Comparison of ENCODE assay signal across 8 cellular contexts in genomic region chr10:103367782-103368518, GRCh38. TPM values are rescaled to one million over a fixed set of nuclear protein-coding genes. Genes with fewer than 3 reads are reported as not detected.
DNase-seq lines count a peak whose midpoint lies in the region; ATAC-seq and TF ChIP-seq lines count a peak whose summit lies in the region.

TAF5 (plus strand) TSS chr10:103367976; CDS start chr10:103367990, 14 bp downstream.

- 0 to 1% methylated on average over 74 to 81 of the region's 81 CpGs for WGBS in heart right ventricle, 2 donors
- WGBS in upper lobe of left lung, 2 donors: 0% methylated on average over 39 to 58 of the region's 81 CpGs

- peak; percentile 21 to 98 (median 62) for TF ChIP-seq POLR2A in upper lobe of left lung (IDR thresholded peaks at IDR 0.05)

- H3K27ac Mint-ChIP-seq in T-helper 1 cell treated with Interleukin-12 subunit alpha and Interleukin-12 subunit beta and Interleukin-4 antibody, amounts not matched to agents 30 μg/mL and 1 μg/mL, for 36 hours: peak within 1 kb of the TSS; percentile 92

- peaks cover 18% of the 10 kb centered on the region for H3K4me1 Mint-ChIP-seq in T-helper 1 cell treated with Interleukin-12 subunit alpha and Interleukin-12 subunit beta and Interleukin-4 antibody, amounts not matched to agents 30 μg/mL and 1 μg/mL, for 36 hours (ENCODE audit: low read depth)

- peak within 1 kb of the TSS; percentile 82 to 98 (median 91) for H3K4me3 ChIP-seq in heart right ventricle
- H3K4me3 ChIP-seq in upper lobe of left lung: peak within 1 kb of the TSS; percentile 87 to 100 (median 98)

- no peaks in the 10 kb centered on the region for H3K27me3 Mint-ChIP-seq in T-helper 1 cell treated with Interleukin-12 subunit alpha and Interleukin-12 subunit beta and Interleukin-4 antibody, amounts not matched to agents 30 μg/mL and 1 μg/mL, for 36 hours (ENCODE audit: low read depth)

- intact Hi-C loops in heart right ventricle (cut with DNase I): no loop called here
- intact Hi-C loops in posterior cingulate gyrus (cut with DNase I): loop anchor here (1.0 kb wide), 1 partner anchor 18 kb away; no protein-coding TSS in a partner anchor

- H3K9me3 ChIP-seq in heart right ventricle (no peaks in the 10 kb centered on the region), upper lobe of left lung (no peaks in the 10 kb centered on the region)

- peak; percentile 87 for DNase-seq in NCI-H1694 (lab: John Stamatoyannopoulos, UW)
- peak; percentile 89 for DNase-seq in amniotic stem cell (lab: John Stamatoyannopoulos, UW)
- peak; percentile 89 to 95 for DNase-seq in heart right ventricle
- DNase-seq in posterior cingulate gyrus: peak; percentile 85 to 98 (median 90)
- DNase-seq in upper lobe of left lung: peak; percentile 93 to 95

- peaks cover 0 to 6% (median 0%) of the 10 kb centered on the region in 9 donors for H3K36me3 ChIP-seq in heart right ventricle
- peaks cover 0 to under 1% (median 0%) of the 10 kb centered on the region in 4 donors for H3K36me3 ChIP-seq in upper lobe of left lung

- H3K4me3 Mint-ChIP-seq in T-helper 1 cell treated with Interleukin-12 subunit alpha and Interleukin-12 subunit beta and Interleukin-4 antibody, amounts not matched to agents 30 μg/mL and 1 μg/mL, for 36 hours: peak within 1 kb of the TSS; percentile 97

- H3K9me3 Mint-ChIP-seq in T-helper 1 cell treated with Interleukin-12 subunit alpha and Interleukin-12 subunit beta and Interleukin-4 antibody, amounts not matched to agents 30 μg/mL and 1 μg/mL, for 36 hours: no peaks in the 10 kb centered on the region

- H3K36me3 Mint-ChIP-seq in T-helper 1 cell treated with Interleukin-12 subunit alpha and Interleukin-12 subunit beta and Interleukin-4 antibody, amounts not matched to agents 30 μg/mL and 1 μg/mL, for 36 hours (ENCODE audit: low read depth): peaks cover 2% of the 10 kb centered on the region

- H3K27ac ChIP-seq in heart right ventricle (peak within 1 kb of the TSS; percentile 65 to 93 (median 90)), upper lobe of left lung (peak within 1 kb of the TSS; percentile 87 to 93 (median 90))

- peak; percentile 60 for ATAC-seq in GM18498 (IDR thresholded peaks at IDR 0.05; ENCODE audit: unreplicated experiment)
- peak; percentile 62 for ATAC-seq in HG02885 (IDR thresholded peaks at IDR 0.05; ENCODE audit: poor library complexity, unreplicated experiment)
- peak; percentile 81 to 93 (median 87) for ATAC-seq in heart right ventricle
- peak; percentile 94 to 97 for ATAC-seq in upper lobe of left lung (ENCODE audit: low FRiP score in 2 of 2)

- TF ChIP-seq EP300 in upper lobe of left lung (IDR thresholded peaks at IDR 0.05): no peak

- H3K4me1 ChIP-seq in heart right ventricle: peaks cover 0 to 24% (median 13%) of the 10 kb centered on the region in 9 donors
- peaks cover 6 to 19% (median 14%) of the 10 kb centered on the region in 4 donors for H3K4me1 ChIP-seq in upper lobe of left lung

- peak in 2 of 9 donors; percentile 11 to 13 for TF ChIP-seq CTCF in heart right ventricle (IDR thresholded peaks at IDR 0.05)
- peak in 3 of 6 experiments; percentile 11 to 30 (median 27) for TF ChIP-seq CTCF in upper lobe of left lung (IDR thresholded peaks at IDR 0.05)

- no peaks in the 10 kb centered on the region for H3K27me3 ChIP-seq in heart right ventricle
- no peaks in the 10 kb centered on the region for H3K27me3 ChIP-seq in upper lobe of left lung

RNA-seq across cellular contexts. Expression of gene TAF5, which starts in this region (rescaled TPM):
- total RNA-seq in heart right ventricle (1 to 10 TPM; 1.5 to 3.8 (median 2.1) TPM), upper lobe of left lung (1 to 10 TPM; 1.1 to 7.6 (median 4.4) TPM)
- 1 to 10 TPM; 1.5 to 2.2 TPM for polyA plus RNA-seq in heart right ventricle

Comparison
In these comparisons a context has a peak if more than half of its experiments do, and no peak if none do; other contexts are left out.
1. Peak in every context shown above with its lines: DNase-seq, ATAC-seq, H3K4me3 ChIP-seq and H3K27ac ChIP-seq.